1 cellular context compared by ENCODE assay signal in the genomic region with DNA sequence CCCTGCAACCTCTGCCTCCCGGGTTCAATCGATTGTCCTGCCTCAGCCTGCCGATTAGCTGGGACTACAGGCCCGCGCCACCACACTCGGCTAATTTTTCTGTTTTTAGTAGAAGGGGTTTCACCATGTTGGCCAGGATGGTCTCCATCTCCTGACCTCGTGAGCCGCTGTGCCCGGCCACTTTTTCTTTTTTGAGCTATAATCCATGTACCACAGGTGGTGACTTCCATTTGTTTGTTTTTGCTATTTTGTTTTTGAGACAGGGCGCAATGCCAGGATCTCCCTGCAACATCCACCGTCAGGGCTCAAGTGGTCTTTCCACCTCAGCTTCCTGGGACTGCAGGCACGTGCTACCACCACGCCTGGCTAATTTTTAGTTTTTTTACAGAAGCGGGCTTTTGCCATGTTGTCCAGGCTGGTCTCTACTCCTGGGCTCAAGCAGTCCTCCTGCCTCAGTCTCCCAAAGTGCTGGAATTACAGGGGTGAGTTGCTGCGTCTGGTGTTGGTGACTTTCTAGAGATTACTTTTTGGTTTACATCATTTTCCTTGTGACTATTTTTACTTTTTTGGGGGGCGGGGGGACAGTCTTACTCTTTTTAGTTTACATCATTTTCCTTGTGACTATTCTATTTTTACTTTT.
TF ChIP-seq lines count a peak whose summit lies in the region.

No MANE protein-coding gene starts in this region.

TF ChIP-seq in HepG2, 621 proteins besides CTCF, POLR2A, EP300 and RAD21 (continued from another document and continues in another):
- TF ChIP-seq, protein P1, sequence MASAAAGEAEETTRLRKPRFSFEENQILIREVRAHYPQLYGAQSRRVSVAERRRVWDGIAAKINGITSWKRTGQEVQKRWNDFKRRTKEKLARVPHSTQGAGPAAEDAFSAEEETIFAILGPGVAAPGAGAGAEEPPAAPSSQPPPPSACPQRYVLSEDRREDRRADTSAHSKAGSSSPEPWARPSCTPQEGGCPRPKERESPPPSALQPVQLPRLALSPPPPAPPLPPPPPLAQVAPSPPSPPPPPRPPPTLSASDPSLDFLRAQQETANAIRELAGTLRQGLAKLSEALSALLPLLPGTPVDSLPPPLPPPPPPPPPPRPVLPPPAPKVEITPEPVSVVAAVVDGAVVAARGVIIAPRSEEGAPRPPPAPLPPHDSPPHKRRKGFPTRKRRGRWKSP (CRISPR knock-in tag; IDR thresholded peaks at IDR 0.05) = no peak
- TF ChIP-seq ZNF567 (CRISPR knock-in tag; IDR thresholded peaks at IDR 0.05; ENCODE audit: borderline replicate concordance) = 0 out of 2 replicates have a peak, but pooled peaks have one; percentile 24
- peak; percentile 38; the same call in 1 of the 2 replicates for TF ChIP-seq HDAC1 (CRISPR knock-in tag; IDR thresholded peaks at IDR 0.05)
- TF ChIP-seq, protein P2, sequence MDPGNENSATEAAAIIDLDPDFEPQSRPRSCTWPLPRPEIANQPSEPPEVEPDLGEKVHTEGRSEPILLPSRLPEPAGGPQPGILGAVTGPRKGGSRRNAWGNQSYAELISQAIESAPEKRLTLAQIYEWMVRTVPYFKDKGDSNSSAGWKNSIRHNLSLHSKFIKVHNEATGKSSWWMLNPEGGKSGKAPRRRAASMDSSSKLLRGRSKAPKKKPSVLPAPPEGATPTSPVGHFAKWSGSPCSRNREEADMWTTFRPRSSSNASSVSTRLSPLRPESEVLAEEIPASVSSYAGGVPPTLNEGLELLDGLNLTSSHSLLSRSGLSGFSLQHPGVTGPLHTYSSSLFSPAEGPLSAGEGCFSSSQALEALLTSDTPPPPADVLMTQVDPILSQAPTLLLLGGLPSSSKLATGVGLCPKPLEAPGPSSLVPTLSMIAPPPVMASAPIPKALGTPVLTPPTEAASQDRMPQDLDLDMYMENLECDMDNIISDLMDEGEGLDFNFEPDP (CRISPR knock-in tag; conservative IDR thresholded peaks at IDR 0.05) = no peak
- TF ChIP-seq, protein P3, sequence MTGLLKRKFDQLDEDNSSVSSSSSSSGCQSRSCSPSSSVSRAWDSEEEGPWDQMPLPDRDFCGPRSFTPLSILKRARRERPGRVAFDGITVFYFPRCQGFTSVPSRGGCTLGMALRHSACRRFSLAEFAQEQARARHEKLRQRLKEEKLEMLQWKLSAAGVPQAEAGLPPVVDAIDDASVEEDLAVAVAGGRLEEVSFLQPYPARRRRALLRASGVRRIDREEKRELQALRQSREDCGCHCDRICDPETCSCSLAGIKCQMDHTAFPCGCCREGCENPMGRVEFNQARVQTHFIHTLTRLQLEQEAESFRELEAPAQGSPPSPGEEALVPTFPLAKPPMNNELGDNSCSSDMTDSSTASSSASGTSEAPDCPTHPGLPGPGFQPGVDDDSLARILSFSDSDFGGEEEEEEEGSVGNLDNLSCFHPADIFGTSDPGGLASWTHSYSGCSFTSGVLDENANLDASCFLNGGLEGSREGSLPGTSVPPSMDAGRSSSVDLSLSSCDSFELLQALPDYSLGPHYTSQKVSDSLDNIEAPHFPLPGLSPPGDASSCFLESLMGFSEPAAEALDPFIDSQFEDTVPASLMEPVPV (CRISPR knock-in tag; IDR thresholded peaks at IDR 0.05) = no peak
- TF ChIP-seq, protein P4, sequence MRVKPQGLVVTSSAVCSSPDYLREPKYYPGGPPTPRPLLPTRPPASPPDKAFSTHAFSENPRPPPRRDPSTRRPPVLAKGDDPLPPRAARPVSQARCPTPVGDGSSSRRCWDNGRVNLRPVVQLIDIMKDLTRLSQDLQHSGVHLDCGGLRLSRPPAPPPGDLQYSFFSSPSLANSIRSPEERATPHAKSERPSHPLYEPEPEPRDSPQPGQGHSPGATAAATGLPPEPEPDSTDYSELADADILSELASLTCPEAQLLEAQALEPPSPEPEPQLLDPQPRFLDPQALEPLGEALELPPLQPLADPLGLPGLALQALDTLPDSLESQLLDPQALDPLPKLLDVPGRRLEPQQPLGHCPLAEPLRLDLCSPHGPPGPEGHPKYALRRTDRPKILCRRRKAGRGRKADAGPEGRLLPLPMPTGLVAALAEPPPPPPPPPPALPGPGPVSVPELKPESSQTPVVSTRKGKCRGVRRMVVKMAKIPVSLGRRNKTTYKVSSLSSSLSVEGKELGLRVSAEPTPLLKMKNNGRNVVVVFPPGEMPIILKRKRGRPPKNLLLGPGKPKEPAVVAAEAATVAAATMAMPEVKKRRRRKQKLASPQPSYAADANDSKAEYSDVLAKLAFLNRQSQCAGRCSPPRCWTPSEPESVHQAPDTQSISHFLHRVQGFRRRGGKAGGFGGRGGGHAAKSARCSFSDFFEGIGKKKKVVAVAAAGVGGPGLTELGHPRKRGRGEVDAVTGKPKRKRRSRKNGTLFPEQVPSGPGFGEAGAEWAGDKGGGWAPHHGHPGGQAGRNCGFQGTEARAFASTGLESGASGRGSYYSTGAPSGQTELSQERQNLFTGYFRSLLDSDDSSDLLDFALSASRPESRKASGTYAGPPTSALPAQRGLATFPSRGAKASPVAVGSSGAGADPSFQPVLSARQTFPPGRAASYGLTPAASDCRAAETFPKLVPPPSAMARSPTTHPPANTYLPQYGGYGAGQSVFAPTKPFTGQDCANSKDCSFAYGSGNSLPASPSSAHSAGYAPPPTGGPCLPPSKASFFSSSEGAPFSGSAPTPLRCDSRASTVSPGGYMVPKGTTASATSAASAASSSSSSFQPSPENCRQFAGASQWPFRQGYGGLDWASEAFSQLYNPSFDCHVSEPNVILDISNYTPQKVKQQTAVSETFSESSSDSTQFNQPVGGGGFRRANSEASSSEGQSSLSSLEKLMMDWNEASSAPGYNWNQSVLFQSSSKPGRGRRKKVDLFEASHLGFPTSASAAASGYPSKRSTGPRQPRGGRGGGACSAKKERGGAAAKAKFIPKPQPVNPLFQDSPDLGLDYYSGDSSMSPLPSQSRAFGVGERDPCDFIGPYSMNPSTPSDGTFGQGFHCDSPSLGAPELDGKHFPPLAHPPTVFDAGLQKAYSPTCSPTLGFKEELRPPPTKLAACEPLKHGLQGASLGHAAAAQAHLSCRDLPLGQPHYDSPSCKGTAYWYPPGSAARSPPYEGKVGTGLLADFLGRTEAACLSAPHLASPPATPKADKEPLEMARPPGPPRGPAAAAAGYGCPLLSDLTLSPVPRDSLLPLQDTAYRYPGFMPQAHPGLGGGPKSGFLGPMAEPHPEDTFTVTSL (CRISPR knock-in tag; IDR thresholded peaks at IDR 0.05; ENCODE audit: borderline replicate concordance) = no peak
- no peak for TF ChIP-seq ZNF781 (CRISPR knock-in tag; IDR thresholded peaks at IDR 0.05; ENCODE audit: borderline replicate concordance, not compliant biosample characterization)
- TF ChIP-seq, protein P5, sequence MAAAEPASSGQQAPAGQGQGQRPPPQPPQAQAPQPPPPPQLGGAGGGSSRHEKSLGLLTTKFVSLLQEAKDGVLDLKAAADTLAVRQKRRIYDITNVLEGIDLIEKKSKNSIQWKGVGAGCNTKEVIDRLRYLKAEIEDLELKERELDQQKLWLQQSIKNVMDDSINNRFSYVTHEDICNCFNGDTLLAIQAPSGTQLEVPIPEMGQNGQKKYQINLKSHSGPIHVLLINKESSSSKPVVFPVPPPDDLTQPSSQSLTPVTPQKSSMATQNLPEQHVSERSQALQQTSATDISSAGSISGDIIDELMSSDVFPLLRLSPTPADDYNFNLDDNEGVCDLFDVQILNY (CRISPR knock-in tag; conservative IDR thresholded peaks at IDR 0.05) = no peak
- TF ChIP-seq MYC (CRISPR knock-in tag; IDR thresholded peaks at IDR 0.05; ENCODE audit: borderline replicate concordance) = peak; percentile 42; the same call in 1 of the 2 replicates
- no peak for TF ChIP-seq RBAK (CRISPR knock-in tag; IDR thresholded peaks at IDR 0.05)
- no peak for TF ChIP-seq TBL1XR1 (IDR thresholded peaks at IDR 0.05; ENCODE audit: borderline replicate concordance, low read length, partially characterized antibody)
- TF ChIP-seq GABPB1 (CRISPR knock-in tag; IDR thresholded peaks at IDR 0.05) = no peak
- TF ChIP-seq, protein P6, sequence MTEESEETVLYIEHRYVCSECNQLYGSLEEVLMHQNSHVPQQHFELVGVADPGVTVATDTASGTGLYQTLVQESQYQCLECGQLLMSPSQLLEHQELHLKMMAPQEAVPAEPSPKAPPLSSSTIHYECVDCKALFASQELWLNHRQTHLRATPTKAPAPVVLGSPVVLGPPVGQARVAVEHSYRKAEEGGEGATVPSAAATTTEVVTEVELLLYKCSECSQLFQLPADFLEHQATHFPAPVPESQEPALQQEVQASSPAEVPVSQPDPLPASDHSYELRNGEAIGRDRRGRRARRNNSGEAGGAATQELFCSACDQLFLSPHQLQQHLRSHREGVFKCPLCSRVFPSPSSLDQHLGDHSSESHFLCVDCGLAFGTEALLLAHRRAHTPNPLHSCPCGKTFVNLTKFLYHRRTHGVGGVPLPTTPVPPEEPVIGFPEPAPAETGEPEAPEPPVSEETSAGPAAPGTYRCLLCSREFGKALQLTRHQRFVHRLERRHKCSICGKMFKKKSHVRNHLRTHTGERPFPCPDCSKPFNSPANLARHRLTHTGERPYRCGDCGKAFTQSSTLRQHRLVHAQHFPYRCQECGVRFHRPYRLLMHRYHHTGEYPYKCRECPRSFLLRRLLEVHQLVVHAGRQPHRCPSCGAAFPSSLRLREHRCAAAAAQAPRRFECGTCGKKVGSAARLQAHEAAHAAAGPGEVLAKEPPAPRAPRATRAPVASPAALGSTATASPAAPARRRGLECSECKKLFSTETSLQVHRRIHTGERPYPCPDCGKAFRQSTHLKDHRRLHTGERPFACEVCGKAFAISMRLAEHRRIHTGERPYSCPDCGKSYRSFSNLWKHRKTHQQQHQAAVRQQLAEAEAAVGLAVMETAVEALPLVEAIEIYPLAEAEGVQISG (CRISPR knock-in tag; IDR thresholded peaks at IDR 0.05) = peak; percentile 31; the same call in 1 of the 2 replicates
- TF ChIP-seq, protein P7, sequence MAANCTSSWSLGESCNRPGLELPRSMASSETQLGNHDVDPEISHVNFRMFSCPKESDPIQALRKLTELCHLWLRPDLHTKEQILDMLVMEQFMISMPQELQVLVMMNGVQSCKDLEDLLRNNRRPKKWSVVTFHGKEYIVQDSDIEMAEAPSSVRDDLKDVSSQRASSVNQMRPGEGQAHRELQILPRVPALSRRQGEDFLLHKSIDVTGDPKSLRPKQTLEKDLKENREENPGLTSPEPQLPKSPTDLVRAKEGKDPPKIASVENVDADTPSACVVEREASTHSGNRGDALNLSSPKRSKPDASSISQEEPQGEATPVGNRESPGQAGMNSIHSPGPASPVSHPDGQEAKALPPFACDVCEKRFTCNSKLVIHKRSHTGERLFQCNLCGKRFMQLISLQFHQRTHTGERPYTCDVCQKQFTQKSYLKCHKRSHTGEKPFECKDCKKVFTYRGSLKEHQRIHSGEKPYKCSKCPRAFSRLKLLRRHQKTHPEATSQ (CRISPR knock-in tag; IDR thresholded peaks at IDR 0.05; ENCODE audit: borderline replicate concordance) = no peak
- TF ChIP-seq MEIS2 (CRISPR knock-in tag; IDR thresholded peaks at IDR 0.05) = no peak
- 0 out of 2 replicates have a peak, but pooled peaks have one; percentile 32 for TF ChIP-seq ZNF34 (CRISPR knock-in tag; IDR thresholded peaks at IDR 0.05; ENCODE audit: borderline replicate concordance)
- TF ChIP-seq GFI1 (CRISPR knock-in tag; IDR thresholded peaks at IDR 0.05; ENCODE audit: borderline replicate concordance) = no peak
- no peak for TF ChIP-seq ZNF724P (CRISPR knock-in tag; IDR thresholded peaks at IDR 0.05; ENCODE audit: borderline replicate concordance)
- TF ChIP-seq POLR2AphosphoS2 (IDR thresholded peaks at IDR 0.05; ENCODE audit: low read depth, low read length) = no peak
- TF ChIP-seq, protein P8, sequence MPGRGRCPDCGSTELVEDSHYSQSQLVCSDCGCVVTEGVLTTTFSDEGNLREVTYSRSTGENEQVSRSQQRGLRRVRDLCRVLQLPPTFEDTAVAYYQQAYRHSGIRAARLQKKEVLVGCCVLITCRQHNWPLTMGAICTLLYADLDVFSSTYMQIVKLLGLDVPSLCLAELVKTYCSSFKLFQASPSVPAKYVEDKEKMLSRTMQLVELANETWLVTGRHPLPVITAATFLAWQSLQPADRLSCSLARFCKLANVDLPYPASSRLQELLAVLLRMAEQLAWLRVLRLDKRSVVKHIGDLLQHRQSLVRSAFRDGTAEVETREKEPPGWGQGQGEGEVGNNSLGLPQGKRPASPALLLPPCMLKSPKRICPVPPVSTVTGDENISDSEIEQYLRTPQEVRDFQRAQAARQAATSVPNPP (CRISPR knock-in tag; IDR thresholded peaks at IDR 0.05) = no peak
- TF ChIP-seq FLYWCH1 (CRISPR knock-in tag; IDR thresholded peaks at IDR 0.05) = no peak
- TF ChIP-seq GABPA (IDR thresholded peaks at IDR 0.05; ENCODE audit: low read depth, low read length) = no peak
- TF ChIP-seq GABPA (CRISPR knock-in tag; IDR thresholded peaks at IDR 0.05; ENCODE audit: low read depth) = no peak
- TF ChIP-seq, protein P9, sequence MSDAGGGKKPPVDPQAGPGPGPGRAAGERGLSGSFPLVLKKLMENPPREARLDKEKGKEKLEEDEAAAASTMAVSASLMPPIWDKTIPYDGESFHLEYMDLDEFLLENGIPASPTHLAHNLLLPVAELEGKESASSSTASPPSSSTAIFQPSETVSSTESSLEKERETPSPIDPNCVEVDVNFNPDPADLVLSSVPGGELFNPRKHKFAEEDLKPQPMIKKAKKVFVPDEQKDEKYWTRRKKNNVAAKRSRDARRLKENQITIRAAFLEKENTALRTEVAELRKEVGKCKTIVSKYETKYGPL (CRISPR knock-in tag; IDR thresholded peaks at IDR 0.05) = no peak
- 0 out of 2 replicates have a peak, but pooled peaks have one; percentile 8 for TF ChIP-seq ZNF629 (CRISPR knock-in tag; conservative IDR thresholded peaks at IDR 0.05)
- TF ChIP-seq RBM22 (optimal IDR thresholded peaks at IDR 0.05; ENCODE audit: low read length) = peak; percentile 15
- TF ChIP-seq, protein P10, sequence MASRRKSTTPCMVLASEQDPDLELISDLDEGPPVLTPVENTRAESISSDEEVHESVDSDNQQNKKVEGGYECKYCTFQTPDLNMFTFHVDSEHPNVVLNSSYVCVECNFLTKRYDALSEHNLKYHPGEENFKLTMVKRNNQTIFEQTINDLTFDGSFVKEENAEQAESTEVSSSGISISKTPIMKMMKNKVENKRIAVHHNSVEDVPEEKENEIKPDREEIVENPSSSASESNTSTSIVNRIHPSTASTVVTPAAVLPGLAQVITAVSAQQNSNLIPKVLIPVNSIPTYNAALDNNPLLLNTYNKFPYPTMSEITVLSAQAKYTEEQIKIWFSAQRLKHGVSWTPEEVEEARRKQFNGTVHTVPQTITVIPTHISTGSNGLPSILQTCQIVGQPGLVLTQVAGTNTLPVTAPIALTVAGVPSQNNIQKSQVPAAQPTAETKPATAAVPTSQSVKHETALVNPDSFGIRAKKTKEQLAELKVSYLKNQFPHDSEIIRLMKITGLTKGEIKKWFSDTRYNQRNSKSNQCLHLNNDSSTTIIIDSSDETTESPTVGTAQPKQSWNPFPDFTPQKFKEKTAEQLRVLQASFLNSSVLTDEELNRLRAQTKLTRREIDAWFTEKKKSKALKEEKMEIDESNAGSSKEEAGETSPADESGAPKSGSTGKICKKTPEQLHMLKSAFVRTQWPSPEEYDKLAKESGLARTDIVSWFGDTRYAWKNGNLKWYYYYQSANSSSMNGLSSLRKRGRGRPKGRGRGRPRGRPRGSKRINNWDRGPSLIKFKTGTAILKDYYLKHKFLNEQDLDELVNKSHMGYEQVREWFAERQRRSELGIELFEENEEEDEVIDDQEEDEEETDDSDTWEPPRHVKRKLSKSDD (CRISPR knock-in tag; IDR thresholded peaks at IDR 0.05; ENCODE audit: low read depth) = no peak
- TF ChIP-seq ZNF20 (CRISPR knock-in tag; IDR thresholded peaks at IDR 0.05) = no peak
- no peak for TF ChIP-seq JUNB (CRISPR knock-in tag; IDR thresholded peaks at IDR 0.05; ENCODE audit: borderline replicate concordance)
- no peak for TF ChIP-seq ZNF550 (CRISPR knock-in tag; IDR thresholded peaks at IDR 0.05; ENCODE audit: borderline replicate concordance)
- TF ChIP-seq ZC3H13 (CRISPR knock-in tag; IDR thresholded peaks at IDR 0.05) = 0 out of 2 replicates have a peak, but pooled peaks have one; percentile 54
- TF ChIP-seq ZNF136 (CRISPR knock-in tag; IDR thresholded peaks at IDR 0.05; ENCODE audit: low read depth) = 0 out of 2 replicates have a peak, but pooled peaks have one; percentile 26
- TF ChIP-seq ZNF460 (CRISPR knock-in tag; IDR thresholded peaks at IDR 0.05; ENCODE audit: borderline replicate concordance) = peak; percentile 81
- no peak for TF ChIP-seq GATAD2A (CRISPR knock-in tag; IDR thresholded peaks at IDR 0.05)
- TF ChIP-seq ZNF543 (CRISPR knock-in tag; IDR thresholded peaks at IDR 0.05) = no peak
